8 cellular contexts compared by ENCODE assay signal in the genomic region with DNA sequence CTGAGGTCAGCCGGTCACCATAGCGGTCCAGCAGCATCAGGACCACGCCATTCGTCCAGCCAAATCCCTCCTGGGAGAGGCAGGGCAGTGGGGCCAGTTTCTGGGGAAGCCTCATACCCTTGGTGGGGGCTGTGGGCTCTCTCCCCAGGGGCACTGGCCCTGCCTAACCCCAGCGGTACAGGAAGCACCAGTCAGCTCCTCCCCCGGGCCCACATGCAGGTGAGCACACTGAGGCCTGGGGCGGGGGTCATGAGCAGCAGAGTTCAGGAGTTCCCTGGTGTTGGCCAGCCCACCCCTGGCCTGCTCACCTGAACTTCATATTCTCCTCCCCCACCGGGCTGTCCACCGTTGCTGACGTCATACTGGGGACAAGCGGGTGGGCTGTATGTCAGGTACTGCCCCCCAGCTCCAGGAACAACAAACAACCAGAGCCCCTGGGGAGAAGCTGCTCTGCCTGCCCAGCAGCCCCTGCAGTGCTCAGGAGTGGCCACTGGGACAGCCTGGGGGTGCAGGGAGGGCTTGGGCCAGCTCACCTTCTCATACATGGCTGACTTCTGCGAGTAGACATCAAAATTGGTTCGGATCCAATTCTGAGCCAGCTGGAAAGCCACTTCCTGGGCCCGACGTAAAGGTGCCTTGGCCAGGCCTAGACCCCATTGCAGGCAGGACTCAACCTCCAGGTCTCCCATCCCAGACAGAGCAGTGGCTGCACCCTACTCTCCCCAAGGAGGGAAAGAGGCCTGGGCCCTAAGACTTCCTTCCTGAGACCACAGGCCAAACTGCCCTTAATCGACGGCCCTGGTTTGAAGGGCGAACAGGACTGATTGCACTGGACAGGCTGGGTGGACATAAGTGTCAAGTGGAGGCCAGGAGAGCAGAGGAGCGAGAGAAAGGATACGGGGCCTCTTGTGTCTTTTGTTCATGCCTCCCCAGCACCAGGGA. TPM values are rescaled to one million over a fixed set of nuclear protein-coding genes. Genes with fewer than 3 reads are reported as not detected.
DNase-seq lines count a peak whose midpoint lies in the region; ATAC-seq and TF ChIP-seq lines count a peak whose summit lies in the region.

No MANE protein-coding gene starts in this region.

- ATAC-seq in GM18873 (IDR thresholded peaks at IDR 0.05; ENCODE audit: low FRiP score, unreplicated experiment) (no peak), HG03175 (IDR thresholded peaks at IDR 0.05; ENCODE audit: unreplicated experiment) (no peak)

- H3K36me3 ChIP-seq in HEK293 (ENCODE audit: control insufficient read depth in 2 of 2, insufficient read depth in 1 of 2, low read length in 2 of 2) (peaks cover 0 to 29% of the 10 kb centered on the region in 2 experiments; a peak in 1 of 3 replicates), hepatocyte (replicated peaks; ENCODE audit: insufficient read depth, low read depth) (no peaks in the 10 kb centered on the region)

- H3K79me2 ChIP-seq in hepatocyte = no peaks in the 10 kb centered on the region

- H3K4me3 ChIP-seq in HEK293 (ENCODE audit: low read depth, low read length) (no peak overlapping the region), hepatocyte (no peak overlapping the region)

- no peaks in the 10 kb centered on the region for H3K9me2 ChIP-seq in hepatocyte (replicated peaks; ENCODE audit: insufficient read depth)

- H3K27me3 ChIP-seq in hepatocyte = no peaks in the 10 kb centered on the region

- CTCF ChIA-PET in HEK293 (lab: Yijun Ruan, JAX) = interaction anchor here (0.5 to 5.4 kb wide), 20 partner anchors 11 to 298 kb away, joined by 3 to 43 read pairs (median 4); partner anchors contain the start of gene PHLDB1

- 79% methylated on average over 20 of the region's 20 CpGs for WGBS in hepatocyte (ENCODE audit: low lambda C conversion rate, missing lambda C conversion rate)

- DNase-seq in hepatocyte (ENCODE audit: low spot score) = no peak
- DNase-seq in substantia nigra (lab: John Stamatoyannopoulos, UW) = peak in 1 of 49 donors; percentile 34
- DNase-seq in SIG-M5 treated with dmso at 0.1 percent for 504 hours (lab: John Stamatoyannopoulos, UW; ENCODE audit: unreplicated experiment) = no peak
- DNase-seq in NCI-H2171 treated with DMSO at 0.1 percent for 48 hours (lab: John Stamatoyannopoulos, UW) = no peak

- POLR2A ChIA-PET in HEK293 (lab: Yijun Ruan, JAX) = interaction anchor here (0.9 to 1.9 kb wide), 3 partner anchors 24 to 50 kb away, joined by 3 to 4 read pairs (median 4); no protein-coding TSS in a partner anchor

- H3K9me3 ChIP-seq in HEK293 (ENCODE audit: control insufficient read depth, insufficient read depth, low read depth, low read length) (no peaks in the 10 kb centered on the region), hepatocyte (ENCODE audit: low read depth) (no peaks in the 10 kb centered on the region)

- no peaks in the 10 kb centered on the region for H4K20me1 ChIP-seq in hepatocyte (ENCODE audit: insufficient read depth, poor library complexity, severe bottlenecking)

- H3K4me1 ChIP-seq in HEK293 (ENCODE audit: control insufficient read depth, insufficient read depth, low read length) (no peaks in the 10 kb centered on the region), hepatocyte (ENCODE audit: insufficient read depth) (peaks cover 6% of the 10 kb centered on the region)

- TF ChIP-seq CTCF in HEK293 (tag by site-specific recombination; IDR thresholded peaks at IDR 0.05) (peak; percentile 38; the same call in 1 of the 2 replicates), hepatocyte (IDR thresholded peaks at IDR 0.05; ENCODE audit: poor library complexity) (no peak)

- H3K4me2 ChIP-seq in hepatocyte = peak overlapping the region; percentile 40

- H2AFZ ChIP-seq in hepatocyte = no peak overlapping the region

- H3K27ac ChIP-seq in HEK293 (ENCODE audit: extremely low read depth, low read depth, low read length) = no peak overlapping the region
- peak overlapping the region; percentile 4 for H3K27ac ChIP-seq in angular gyrus (ENCODE audit: low read depth, low read length)
- H3K27ac ChIP-seq in hepatocyte = no peak overlapping the region
- peak overlapping the region; percentile 74 for H3K27ac ChIP-seq in substantia nigra (ENCODE audit: low read depth, low read length, poor library complexity, severe bottlenecking)

TF ChIP-seq in HEK293, 187 proteins besides CTCF, POLR2A, EP300 and RAD21:
- TF ChIP-seq ZIC2 (tag by site-specific recombination; IDR thresholded peaks at IDR 0.05) (peak; percentile 94), YY1 (tag by site-specific recombination; IDR thresholded peaks at IDR 0.05) (no peak)

RNA-seq across cellular contexts. Expression of gene TREH, which starts 20.8 kb away (rescaled TPM):
- 6.6 and 10.2 TPM in 2 replicates for total RNA-seq in hepatocyte
- polyA plus RNA-seq in hepatocyte = 10.7 and 15.1 TPM in 2 replicates

RNA-seq across cellular contexts. Expression of gene PHLDB1, which starts 51.2 kb away (rescaled TPM):
- total RNA-seq in hepatocyte = 45.8 and 51.8 TPM in 2 replicates
- 71.1 and 73.0 TPM in 2 replicates for polyA plus RNA-seq in hepatocyte

Comparison
In these comparisons a context has a peak if more than half of its experiments do, and no peak if none do; other contexts are left out.
1. H3K27ac ChIP-seq: peak in angular gyrus (single experiment) and substantia nigra (single experiment); none in HEK293 (single experiment) and hepatocyte (single experiment).